ENCODE assay signal across 1 cellular context in the genomic region with DNA sequence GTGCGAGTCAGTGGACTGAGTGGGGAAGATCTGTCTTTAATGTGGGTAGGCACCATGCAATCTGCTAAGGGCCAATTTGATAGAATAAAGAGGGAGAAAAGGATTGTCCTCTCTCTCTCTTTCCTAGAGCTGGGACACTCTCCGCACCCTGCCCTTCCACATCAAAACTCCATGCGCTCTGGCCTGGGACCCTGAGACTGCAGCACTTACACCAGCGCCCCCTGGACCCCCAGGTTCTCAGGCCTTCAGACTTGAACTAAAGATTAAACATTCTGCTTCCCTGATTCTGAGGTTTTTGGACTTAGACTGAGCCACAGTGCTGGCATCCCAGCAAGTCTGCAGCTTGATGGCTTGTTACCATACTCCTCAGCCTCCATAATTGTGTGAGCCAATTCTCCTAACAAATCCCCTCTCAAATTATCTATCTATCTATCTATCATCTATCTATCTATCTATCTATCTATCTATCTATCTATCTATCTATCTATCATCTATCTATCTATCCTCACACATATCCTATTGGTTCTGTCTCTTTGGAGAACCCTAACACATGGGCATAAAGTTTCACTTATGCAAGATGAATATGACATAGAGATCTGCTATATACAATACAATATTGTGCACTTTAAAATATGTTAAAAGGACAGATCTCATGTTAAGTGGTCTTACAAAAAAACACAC.
TF ChIP-seq lines count a peak whose summit lies in the region.

No MANE protein-coding gene starts in this region.

TF ChIP-seq in H1, 55 proteins besides CTCF, POLR2A, EP300 and RAD21:
- no peak for TF ChIP-seq SUZ12 (IDR thresholded peaks at IDR 0.05; ENCODE audit: low read length)
- no peak for TF ChIP-seq TEAD4 (IDR thresholded peaks at IDR 0.05; ENCODE audit: low read depth, low read length)
- no peak for TF ChIP-seq CTBP2 (IDR thresholded peaks at IDR 0.05; ENCODE audit: borderline replicate concordance, insufficient read depth, insufficient read length, low read length)
- no peak for TF ChIP-seq CEBPB (IDR thresholded peaks at IDR 0.05; ENCODE audit: low read depth, low read length)
- TF ChIP-seq JUN (IDR thresholded peaks at IDR 0.05; ENCODE audit: low read depth, low read length): no peak
- no peak for TF ChIP-seq RXRA (IDR thresholded peaks at IDR 0.05; ENCODE audit: insufficient read depth, low read depth, low read length)
- no peak for TF ChIP-seq CHD1 (IDR thresholded peaks at IDR 0.05; ENCODE audit: low read depth, low read length)
- no peak for TF ChIP-seq TCF12 (IDR thresholded peaks at IDR 0.05; ENCODE audit: low read depth, low read length)
- TF ChIP-seq BRCA1 (IDR thresholded peaks at IDR 0.05; ENCODE audit: low read depth, low read length): no peak
- no peak for TF ChIP-seq PHF8 (conservative IDR thresholded peaks at IDR 0.05; ENCODE audit: low read depth, low read length)
- no peak for TF ChIP-seq GTF2F1 (IDR thresholded peaks at IDR 0.05; ENCODE audit: borderline replicate concordance, low read depth, low read length)
- no peak for TF ChIP-seq ASH2L (IDR thresholded peaks at IDR 0.05; ENCODE audit: low read length)
- TF ChIP-seq KDM1A (IDR thresholded peaks at IDR 0.05; ENCODE audit: borderline replicate concordance, low read length): no peak
- TF ChIP-seq, protein P1, sequence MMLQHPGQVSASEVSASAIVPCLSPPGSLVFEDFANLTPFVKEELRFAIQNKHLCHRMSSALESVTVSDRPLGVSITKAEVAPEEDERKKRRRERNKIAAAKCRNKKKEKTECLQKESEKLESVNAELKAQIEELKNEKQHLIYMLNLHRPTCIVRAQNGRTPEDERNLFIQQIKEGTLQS (IDR thresholded peaks at IDR 0.05; ENCODE audit: insufficient read depth, low read depth, low read length): no peak
- no peak for TF ChIP-seq MAFK (IDR thresholded peaks at IDR 0.05; ENCODE audit: low read depth, low read length)
- no peak for TF ChIP-seq NRF1 (IDR thresholded peaks at IDR 0.05; ENCODE audit: low read depth, low read length)
- TF ChIP-seq CBX5 (IDR thresholded peaks at IDR 0.05; ENCODE audit: low read depth, low read length): no peak
- TF ChIP-seq TAF7 (optimal IDR thresholded peaks at IDR 0.05; ENCODE audit: borderline replicate concordance, low read depth, low read length): no peak
- TF ChIP-seq, protein P2, sequence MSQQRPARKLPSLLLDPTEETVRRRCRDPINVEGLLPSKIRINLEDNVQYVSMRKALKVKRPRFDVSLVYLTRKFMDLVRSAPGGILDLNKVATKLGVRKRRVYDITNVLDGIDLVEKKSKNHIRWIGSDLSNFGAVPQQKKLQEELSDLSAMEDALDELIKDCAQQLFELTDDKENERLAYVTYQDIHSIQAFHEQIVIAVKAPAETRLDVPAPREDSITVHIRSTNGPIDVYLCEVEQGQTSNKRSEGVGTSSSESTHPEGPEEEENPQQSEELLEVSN (IDR thresholded peaks at IDR 0.05): no peak
